Comparison of ENCODE assay signal across 31 cellular contexts in genomic region chr19:7779631-7780486, GRCh38. TPM values are rescaled to one million over a fixed set of nuclear protein-coding genes. Genes with fewer than 3 reads are reported as not detected.
"Had no signal": no experiment of that assay in that cellular context is flagged by ENCODE, and none has a peak within 500 bp of the region (broad histone marks: within the 10 kb centered on the region; RNA-seq: fewer than 3 reads in every experiment).

No MANE protein-coding gene starts in this region.

- H3K27me3 ChIP-seq: colonic mucosa, upper lobe of left lung had no signal

- H3K36me3 ChIP-seq: colonic mucosa, gastrocnemius medialis, left ventricle myocardium inferior, sigmoid colon, upper lobe of left lung had no signal

- H3K79me2 ChIP-seq: hepatocyte had no signal

- DNase-seq: activated B cell treated with CpG ODN at 0.5 μM for 24 hours; activated CD4-positive, alpha-beta T cell treated with anti-CD3 and anti-CD28 coated beads for 36 hours; activated CD4-positive, alpha-beta T cell treated with anti-CD3 and anti-CD28 coated beads, Interleukin-2, amount 50 U/mL, for 4 hours; activated effector memory CD4-positive, alpha-beta T cell treated with Interleukin-2 at 50 U/mL for 16 hours; activated naive CD4-positive, alpha-beta T cell treated with Interleukin-2 at 50 U/mL for 16 hours; anterior cingulate cortex; colonic mucosa; dorsolateral prefrontal cortex; effector memory CD4-positive, alpha-beta T cell; gastrocnemius medialis; islet precursor cell; left ventricle myocardium inferior; mesendoderm; mucosa of descending colon; retina; sigmoid colon; small intestine; stimulated activated CD4-positive, alpha-beta T cell treated with anti-CD3 and anti-CD28 coated beads, Interleukin-4, amount 100 ng/mL, for 24 hours; substantia nigra; upper lobe of left lung had no signal

- H3K4me1 ChIP-seq: colonic mucosa, gastrocnemius medialis, left ventricle myocardium inferior, sigmoid colon had no signal

- H2AFZ ChIP-seq: hepatocyte had no signal

- H3K4me2 ChIP-seq: hepatocyte had no signal

- H3K36me3 Mint-ChIP-seq: activated naive CD8-positive, alpha-beta T cell; stimulated activated effector memory CD8-positive, alpha-beta T cell treated with anti-CD3 and anti-CD28 coated beads, Interleukin-12 subunit alpha, Interleukin-12 subunit beta, amount 100 ng/mL, for 72 hours had no signal

- H3K4me3 ChIP-seq: colonic mucosa, dorsolateral prefrontal cortex, gastrocnemius medialis, hepatocyte, left ventricle myocardium inferior, lung, mucosa of descending colon, sigmoid colon, upper lobe of left lung had no signal

- H3K9me3 ChIP-seq: colonic mucosa, gastrocnemius medialis, mucosa of descending colon, sigmoid colon, upper lobe of left lung had no signal

- ATAC-seq: activated CD4-positive, alpha-beta T cell treated with anti-CD3 and anti-CD28 coated beads for 36 hours; gastrocnemius medialis; mucosa of descending colon; stimulated activated effector memory CD8-positive, alpha-beta T cell treated with anti-CD3 and anti-CD28 coated beads, Interleukin-12 subunit alpha, Interleukin-12 subunit beta, amount 100 ng/mL, for 72 hours had no signal

- H3K4me1 Mint-ChIP-seq: nephron had no signal

- H3K4me3 Mint-ChIP-seq: activated B cell treated with CpG ODN at 0.5 μM for 24 hours; activated CD4-positive, alpha-beta T cell treated with anti-CD3 and anti-CD28 coated beads for 36 hours; activated naive CD8-positive, alpha-beta T cell; nephron; stimulated activated effector memory CD8-positive, alpha-beta T cell treated with anti-CD3 and anti-CD28 coated beads, Interleukin-12 subunit alpha, Interleukin-12 subunit beta, amount 100 ng/mL, for 72 hours; stimulated activated naive CD8-positive, alpha-beta T cell treated with anti-CD3 and anti-CD28 coated beads, Interleukin-15, Interleukin-2, amounts not matched to agents 100 ng/mL and 50 ng/mL, for 24 hours; T-helper 2 cell treated with Interferon-gamma antibody and Interleukin-4, amounts not matched to agents 5 μg/mL and 100 μg/mL, for 36 hours had no signal

- H3K27ac ChIP-seq: colonic mucosa, dorsolateral prefrontal cortex, gastrocnemius medialis, hepatocyte, left ventricle myocardium inferior, sigmoid colon, upper lobe of left lung had no signal

- H3K9me3 Mint-ChIP-seq: activated B cell treated with CpG ODN at 0.5 μM for 24 hours; nephron; stimulated activated effector memory CD8-positive, alpha-beta T cell treated with anti-CD3 and anti-CD28 coated beads, Interleukin-12 subunit alpha, Interleukin-12 subunit beta, amount 100 ng/mL, for 72 hours; stimulated activated naive CD8-positive, alpha-beta T cell treated with anti-CD3 and anti-CD28 coated beads, Interleukin-15, Interleukin-2, amounts not matched to agents 100 ng/mL and 50 ng/mL, for 24 hours had no signal

- H3K27ac Mint-ChIP-seq: activated B cell treated with CpG ODN at 0.5 μM for 24 hours; activated CD4-positive, alpha-beta T cell treated with anti-CD3 and anti-CD28 coated beads for 36 hours; activated naive CD8-positive, alpha-beta T cell; nephron; progenitor cell of endocrine pancreas; stimulated activated effector memory CD8-positive, alpha-beta T cell treated with anti-CD3 and anti-CD28 coated beads, Interleukin-12 subunit alpha, Interleukin-12 subunit beta, amount 100 ng/mL, for 72 hours; stimulated activated naive CD8-positive, alpha-beta T cell treated with anti-CD3 and anti-CD28 coated beads, Interleukin-15, Interleukin-2, amounts not matched to agents 100 ng/mL and 50 ng/mL, for 24 hours; T-helper 2 cell treated with Interferon-gamma antibody and Interleukin-4, amounts not matched to agents 5 μg/mL and 100 μg/mL, for 36 hours had no signal

RNA-seq across cellular contexts. Expression of gene CLEC4M, which starts 16.8 kb away (rescaled TPM):
- total RNA-seq: activated CD4-positive, alpha-beta T cell treated with anti-CD3 and anti-CD28 coated beads for 36 hours; colonic mucosa; epithelial cell of proximal tubule; gastrocnemius medialis; left ventricle myocardium inferior; mucosa of descending colon; myocyte; osteoblast had no signal
- polyA plus RNA-seq: hepatocyte had no signal

RNA-seq across cellular contexts. Expression of gene CD209, which starts 32.5 kb away (rescaled TPM):
- total RNA-seq: activated CD4-positive, alpha-beta T cell treated with anti-CD3 and anti-CD28 coated beads for 36 hours; hepatocyte; myocyte; osteoblast; progenitor cell of endocrine pancreas had no signal
- polyA plus RNA-seq: hepatocyte had no signal

RNA-seq across cellular contexts. Expression of gene CLEC4G, which starts 47.9 kb away (rescaled TPM):
- total RNA-seq: activated CD4-positive, alpha-beta T cell treated with anti-CD3 and anti-CD28 coated beads for 36 hours; epithelial cell of proximal tubule; hepatocyte; myocyte; osteoblast; progenitor cell of endocrine pancreas had no signal
- polyA plus RNA-seq: hepatocyte had no signal
